20 cellular contexts compared by ENCODE assay signal in genomic region chr16:76913046-76913445, GRCh38.
A peak's percentile ranks its signal among the peaks of the same experiment; 100 is the strongest.
DNase-seq lines count a peak whose midpoint lies in the region; ATAC-seq and TF ChIP-seq lines count a peak whose summit lies in the region.
"Had no signal": no experiment of that assay in that cellular context is flagged by ENCODE, and none has a peak within 500 bp of the region (broad histone marks: within the 10 kb centered on the region; RNA-seq: fewer than 3 reads in every experiment).

No MANE protein-coding gene starts in this region.

- H3K4me3 ChIP-seq in GM23248 (no peak overlapping the region), fibroblast of mammary gland (ENCODE audit: control insufficient read depth, low read depth, low read length) (no peak overlapping the region)
- H3K4me3 ChIP-seq: K562, SJSA1 had no signal

- POLR2A ChIA-PET in RWPE1 (lab: Yijun Ruan, JAX; ENCODE audit: low non-redundant PET), result no interaction called here

- no peak overlapping the region for H3K4me2 ChIP-seq in GM23248 (ENCODE audit: unreplicated experiment)

- H3K27ac ChIP-seq in GM23248 (no peak overlapping the region), RWPE1 (no peak overlapping the region)
- H3K27ac ChIP-seq: SJSA1 had no signal

- H3K79me2 ChIP-seq in GM23248 (ENCODE audit: insufficient read depth), result no peaks in the 10 kb centered on the region

- H2AFZ ChIP-seq in GM23248, result no peak overlapping the region

- 46 to 59% methylated on average over 1 of the region's 1 CpG for WGBS in GM23248 (ENCODE audit: low coverage in 1 of 2, low lambda C conversion rate in 2 of 2, missing lambda C conversion rate in 2 of 2), 2 experiments

- no peaks in the 10 kb centered on the region for H3K4me1 ChIP-seq in GM23248 (ENCODE audit: insufficient read depth)
- H3K4me1 ChIP-seq: BE2C, SJSA1 had no signal

- H4K20me1 ChIP-seq in GM23248 (ENCODE audit: insufficient read depth), result no peaks in the 10 kb centered on the region

- no peaks in the 10 kb centered on the region for H3K9me3 ChIP-seq in GM23248 (ENCODE audit: low read depth)
- H3K9me3 ChIP-seq: BE2C, SJSA1 had no signal

- peak; percentile 3 for DNase-seq in GM23248
- peak; percentile 10 for DNase-seq in RWPE1 (ENCODE audit: low spot score)
- peak; percentile 56 for DNase-seq in fibroblast of mammary gland (ENCODE audit: low read depth)
- DNase-seq in renal cortical epithelial cell (ENCODE audit: low read depth), result peak; percentile 36
- no peak for DNase-seq in SK-N-DZ (ENCODE audit: low spot score)
- no peak for DNase-seq in NCI-H2081 (lab: John Stamatoyannopoulos, UW)
- DNase-seq: BE2C; Calu3; CD4-positive, alpha-beta T cell; DMS53; MV-4-11; NCI-H1436; NCI-H2227 treated with DMSO at 0.1 percent for 48 hours; NCI-H524 treated with DMSO at 0.1 percent for 48 hours; RPMI8226; SW 1271 had no signal

- H3K27me3 ChIP-seq in GM23248 (replicated peaks; ENCODE audit: insufficient read depth), result no peaks in the 10 kb centered on the region
- H3K27me3 ChIP-seq: BE2C, SJSA1 had no signal

- no peaks in the 10 kb centered on the region for H3K9me2 ChIP-seq in GM23248 (ENCODE audit: insufficient read depth)

- no peaks in the 10 kb centered on the region for H3F3A ChIP-seq in GM23248 (ENCODE audit: insufficient read depth)

- CTCF ChIA-PET in RWPE1 (lab: Yijun Ruan, JAX), result no interaction called here

- H3K9ac ChIP-seq in GM23248, result no peak overlapping the region

- ATAC-seq in HG02885 (IDR thresholded peaks at IDR 0.05; ENCODE audit: poor library complexity, unreplicated experiment), result no peak
- ATAC-seq: HCT116, K562 had no signal

- no peaks in the 10 kb centered on the region for H3K36me3 ChIP-seq in GM23248 (ENCODE audit: low read depth)
- H3K36me3 ChIP-seq: BE2C, SJSA1 had no signal

- TF ChIP-seq CTCF in RWPE1 (conservative IDR thresholded peaks at IDR 0.05; ENCODE audit: low read depth) (no peak), fibroblast of mammary gland (conservative IDR thresholded peaks at IDR 0.05; ENCODE audit: control insufficient read depth, insufficient read depth, low read depth, low read length) (no peak)

- in situ Hi-C loops in GM23248 (cut with MboI), result no loop called here

Comparison
In these comparisons a context has a peak if more than half of its experiments do, and no peak if none do; other contexts are left out.
1. DNase-seq: peak in GM23248 (single experiment), RWPE1 (single experiment), fibroblast of mammary gland (single experiment) and renal cortical epithelial cell (single experiment); none in SK-N-DZ (single experiment) and NCI-H2081 (0 of 2).